Comparison of ENCODE assay signal across 11 cellular contexts in the genomic region with DNA sequence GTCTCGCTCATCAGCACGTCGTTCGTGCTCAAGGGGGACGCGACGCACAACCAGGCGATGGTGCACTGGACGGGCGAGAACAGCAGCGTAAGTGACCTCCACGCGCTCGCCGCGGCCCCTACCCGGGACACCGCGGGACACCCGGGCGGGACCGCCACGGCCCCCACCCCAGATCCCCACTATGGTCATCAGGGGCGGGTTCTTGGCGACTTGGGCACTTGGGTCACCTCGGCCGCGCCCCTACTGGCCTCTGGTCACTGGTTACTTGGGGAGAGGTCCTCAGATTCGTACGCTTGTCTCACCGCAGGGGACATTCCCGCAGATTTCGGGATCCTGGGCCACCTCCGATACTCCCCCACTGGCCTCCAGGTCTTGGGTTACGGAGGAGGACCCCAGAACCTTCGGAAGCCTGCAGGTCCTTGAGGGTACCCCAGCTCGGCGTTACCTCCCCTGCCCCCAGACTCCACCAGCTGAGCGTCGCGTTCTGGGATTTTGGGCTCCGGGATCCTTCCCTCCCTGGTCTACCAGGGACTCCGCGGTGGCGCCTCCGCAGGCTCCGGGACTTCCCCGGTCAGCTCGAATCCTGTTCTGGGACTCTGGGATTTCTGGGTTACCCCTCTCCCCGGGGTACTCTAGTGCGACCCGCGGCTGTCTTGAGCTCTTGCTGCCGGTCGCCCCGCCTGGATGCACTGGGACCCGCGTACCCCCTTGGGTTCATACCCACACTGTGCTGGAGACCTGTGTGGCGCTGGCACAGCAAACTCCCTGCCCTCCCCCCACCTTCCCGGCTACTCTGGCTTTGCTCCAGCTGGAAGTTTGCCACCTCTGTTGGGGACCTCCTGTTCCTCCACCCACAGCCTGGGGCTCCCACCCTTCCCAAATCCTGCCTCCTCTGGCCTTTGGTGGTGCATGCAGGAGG. TPM values are rescaled to one million over a fixed set of nuclear protein-coding genes. Genes with fewer than 3 reads are reported as not detected.
A peak's percentile ranks its signal among the peaks of the same experiment; 100 is the strongest.
DNase-seq lines count a peak whose midpoint lies in the region; ATAC-seq, FAIRE-seq and TF ChIP-seq lines count a peak whose summit lies in the region.
"Had no signal": no experiment of that assay in that cellular context is flagged by ENCODE, and none has a peak within 500 bp of the region (broad histone marks: within the 10 kb centered on the region; RNA-seq: fewer than 3 reads in every experiment).

No MANE protein-coding gene starts in this region.

- intact Hi-C loops in HepG2 (cut with micrococcal nuclease; ENCODE audit: unreplicated experiment) = loop anchor here (10.0 kb wide), 1 partner anchor 142 kb away; no protein-coding TSS in a partner anchor

- CTCF ChIA-PET in HepG2 (lab: Yijun Ruan, JAX; ENCODE audit: low intra/inter-chr PET ratio, low total read pairs) = interaction anchor here (1.5 kb wide), 1 partner anchor 142 kb away, joined by 13 read pairs; no protein-coding TSS in a partner anchor

- peak overlapping the region; percentile 87 to 91 (median 88) for H3K4me3 Mint-ChIP-seq in brain

- H3K9me3 ChIP-seq in HepG2 (ENCODE audit: low read length) = no peaks in the 10 kb centered on the region

- no peaks in the 10 kb centered on the region for H3K36me3 Mint-ChIP-seq in brain

- WGBS in HepG2 (ENCODE audit: low lambda C conversion rate) = 19% methylated on average over 19 of the region's 60 CpGs

- peaks cover 52% of the 10 kb centered on the region for H3K27me3 Mint-ChIP-seq in brain

- H3K4me2 ChIP-seq in HepG2 (ENCODE audit: low read depth, low read length) = peak overlapping the region; percentile 23; the same call in 1 of the 2 replicates

- H3K27me3 ChIP-seq in HepG2 (ENCODE audit: control insufficient read depth in 1 of 2, insufficient read depth in 2 of 2, low read length in 2 of 2) = peaks cover 7 to 87% of the 10 kb centered on the region in 2 experiments; a peak in 4 of 5 replicates

- no peak overlapping the region for H2AFZ ChIP-seq in HepG2 (ENCODE audit: low read length)

- H3K27ac ChIP-seq in HepG2 (ENCODE audit: extremely low read length, insufficient read depth, low read length) (no peak overlapping the region), substantia nigra (ENCODE audit: low read depth, low read length, poor library complexity, severe bottlenecking) (peak overlapping the region; percentile 61)

- H3K9ac ChIP-seq in HepG2 (ENCODE audit: insufficient read depth, low read depth, low read length) = no peak overlapping the region

- no peak for ATAC-seq in HepG2

- DNase-seq in DMS53 (lab: John Stamatoyannopoulos, UW) = peak; percentile 33
- no peak for DNase-seq in DMS53 treated with DMSO at 0.1 percent for 48 hours (lab: John Stamatoyannopoulos, UW; ENCODE audit: unreplicated experiment)
- no peak for DNase-seq in HepG2 (ENCODE audit: low spot score)
- peak in 15 of 49 donors; percentile 20 to 43 (median 36) for DNase-seq in substantia nigra (lab: John Stamatoyannopoulos, UW)
- no peak for DNase-seq in middle frontal gyrus (ENCODE audit: extremely low spot score, low spot score)
- DNase-seq in stimulated activated CD4-positive, alpha-beta T cell treated with anti-CD3 and anti-CD28 coated beads, Interleukin-4, amount 100 ng/mL, for 1 hour = no peak
- DNase-seq in SHP77 treated with DMSO at 0.1 percent for 48 hours (lab: John Stamatoyannopoulos, UW) = no peak
- DNase-seq: kidney glomerular epithelial cell, NCI-H446 treated with DMSO at 0.1 percent for 48 hours had no signal

- FAIRE-seq in HepG2 (lab: Jason Lieb, UNC) = no peak
- FAIRE-seq: A204.1 had no signal

- H3K9me3 Mint-ChIP-seq in brain = no peaks in the 10 kb centered on the region

- no peak for TF ChIP-seq EP300 in HepG2 (IDR thresholded peaks at IDR 0.05; ENCODE audit: low read depth in 2 of 2, low read length in 2 of 2)
- no peak for TF ChIP-seq EP300 in HepG2 (CRISPR knock-in tag; IDR thresholded peaks at IDR 0.05; ENCODE audit: borderline replicate concordance)

- TF ChIP-seq RAD21 in HepG2 (CRISPR knock-in tag; IDR thresholded peaks at IDR 0.05) = no peak

- H3K36me3 ChIP-seq in HepG2 (replicated peaks in 1 of 2; ENCODE audit: control insufficient read depth in 1 of 2, insufficient read depth in 2 of 2, low read length in 2 of 2) = no peaks in the 10 kb centered on the region

- no peak for TF ChIP-seq POLR2A in HepG2 (IDR thresholded peaks at IDR 0.05; ENCODE audit: insufficient read depth in 1 of 2, low read depth in 2 of 2, low read length in 2 of 2)

- 0 out of 2 replicates have a peak, but pooled peaks cover 2% of the 10 kb centered on the region for H4K20me1 ChIP-seq in HepG2 (ENCODE audit: insufficient read depth, low read length)

- peak overlapping the region in 1 of 3 experiments; percentile 33; a peak in 1 of 6 replicates for H3K4me3 ChIP-seq in HepG2 (replicated peaks in 1 of 3; ENCODE audit: insufficient read depth in 1 of 3, low read depth in 2 of 3, low read length in 3 of 3)

- no TSS peak for BruUV-seq in HepG2 (replicated peaks; lab: Mats Ljungman, UMichigan)

- in situ Hi-C loops in HepG2 (cut with HindIII; ENCODE audit: extremely low pct_ligation_motif_present, low pct_unique_long_range_greater_than_20kb) = loop anchor here (5.0 to 10.0 kb wide), 3 partner anchors 99 to 532 kb away; no protein-coding TSS in a partner anchor

- H3K4me1 Mint-ChIP-seq in brain = peaks cover 66% of the 10 kb centered on the region

- POLR2A ChIA-PET in HepG2 (lab: Yijun Ruan, JAX) = no interaction called here

- no peaks in the 10 kb centered on the region for H3K79me2 ChIP-seq in HepG2 (ENCODE audit: insufficient read depth, low read length)

- peak in 1 of 2 experiments; percentile 2 for TF ChIP-seq CTCF in brain (conservative IDR thresholded peaks at IDR 0.05)
- no peak for TF ChIP-seq CTCF in HepG2 (CRISPR knock-in tag; IDR thresholded peaks at IDR 0.05)

- peak overlapping the region in 4 of 5 experiments; percentile 72 to 88 (median 87) for H3K27ac Mint-ChIP-seq in brain

- no peaks in the 10 kb centered on the region for H3K4me1 ChIP-seq in HepG2 (ENCODE audit: insufficient read depth, low read length)

TF ChIP-seq in HepG2, 621 proteins besides CTCF, POLR2A, EP300 and RAD21:
- TF ChIP-seq ZNF484 (CRISPR knock-in tag; IDR thresholded peaks at IDR 0.05; ENCODE audit: borderline replicate concordance, low read depth) (no peak), RXRA (CRISPR knock-in tag; IDR thresholded peaks at IDR 0.05) (no peak), EZH2 (conservative IDR thresholded peaks at IDR 0.05; ENCODE audit: low read depth, low read length) (0 out of 2 replicates have a peak, but pooled peaks have one; percentile 75)

RNA-seq across cellular contexts. Expression of a gene that starts 1.0 kb away (rescaled TPM):
- polyA plus RNA-seq in brain (ENCODE audit: insufficient read depth, low read depth, low replicate concordance) (18.8 TPM), HepG2 (2011; rRNA removed) (0.82 and 2.6 TPM in 2 replicates)
- 0.66 and 1.0 TPM in 2 replicates for total RNA-seq in HepG2 (2016; rRNA removed; fragmentation: Illumina TruSeq; extraction: Trizol)
- total RNA-seq in HepG2 (2016; cell fraction: cytosol; rRNA removed; fragmentation: Illumina TruSeq; extraction: Trizol; ENCODE audit: low read depth) = 0.09 and 0.10 TPM in 2 replicates
- total RNA-seq in HepG2 (2016; cell fraction: insoluble cytoplasmic fraction; rRNA removed; fragmentation: Illumina TruSeq; extraction: Trizol) = 0.46 and 0.71 TPM in 2 replicates
- total RNA-seq in HepG2 (2016; cell fraction: membrane; rRNA removed; fragmentation: Illumina TruSeq; extraction: Trizol) = 0.43 and 0.55 TPM in 2 replicates
- 1.9 and 2.0 TPM in 2 replicates for total RNA-seq in HepG2 (2016; cell fraction: nucleus; rRNA removed; fragmentation: Illumina TruSeq; extraction: Trizol)
- 0.35 and 0.82 TPM in 2 replicates for polyA plus RNA-seq in HepG2 (2011; cell fraction: cytosol; rRNA removed)
- 10.2 and 19.2 TPM in 2 replicates for polyA plus RNA-seq in HepG2 (2011; cell fraction: nucleus; rRNA removed)
- 3.3 and 4.5 TPM in 2 replicates for polyA plus RNA-seq in HepG2 (2012)
- 0.06 and 0.07 TPM in 2 replicates for polyA plus RNA-seq in HepG2 (2016; cell fraction: cytosol; fragmentation: Illumina TruSeq; extraction: Trizol; ENCODE audit: low read depth)
- polyA plus RNA-seq in HepG2 (2016; cell fraction: insoluble cytoplasmic fraction; fragmentation: Illumina TruSeq; extraction: Trizol; ENCODE audit: low read depth) = 0.38 and 1.0 TPM in 2 replicates
- 0.13 and 0.14 TPM in 2 replicates for polyA plus RNA-seq in HepG2 (2016; cell fraction: membrane; fragmentation: Illumina TruSeq; extraction: Trizol; ENCODE audit: low read depth)
- 2.4 and 2.8 TPM in 2 replicates for polyA plus RNA-seq in HepG2 (2016; cell fraction: nucleus; fragmentation: Illumina TruSeq; extraction: Trizol; ENCODE audit: insufficient read depth, low read depth)
- polyA minus RNA-seq in HepG2 (2011; rRNA and poly(A)+ RNA removed; ENCODE audit: low replicate concordance) = 1.1 and 3.6 TPM in 2 replicates
- polyA minus RNA-seq in HepG2 (2011; cell fraction: cytosol; rRNA and poly(A)+ RNA removed) = 0.62 and 0.99 TPM in 2 replicates
- polyA minus RNA-seq in HepG2 (2011; cell fraction: nucleus; rRNA and poly(A)+ RNA removed) = 1.0 and 2.5 TPM in 2 replicates
